In genomic region chr1:214719207-214719606, GRCh38 we compare ENCODE assay signal across 24 cellular contexts.
DNase-seq lines count a peak whose midpoint lies in the region; ATAC-seq and TF ChIP-seq lines count a peak whose summit lies in the region.
"Had no signal": no experiment of that assay in that cellular context is flagged by ENCODE, and none has a peak within 500 bp of the region (broad histone marks: within the 10 kb centered on the region; RNA-seq: fewer than 3 reads in every experiment).

No MANE protein-coding gene starts in this region.

- no peaks in the 10 kb centered on the region for H3K9me2 ChIP-seq in GM23338 (ENCODE audit: insufficient read depth)
- H3K9me2 ChIP-seq in Karpas-422 (replicated peaks; ENCODE audit: insufficient read depth, low read length), result no peaks in the 10 kb centered on the region
- H3K9me2 ChIP-seq in MM.1S (replicated peaks; ENCODE audit: insufficient read depth, low read length), result no peaks in the 10 kb centered on the region

- H3K4me3 ChIP-seq in GM23338 (no peak overlapping the region), Karpas-422 (ENCODE audit: low read length) (no peak overlapping the region), MM.1S (ENCODE audit: low read length) (no peak overlapping the region)
- H3K4me3 ChIP-seq: colonic mucosa, GM23248, K562, SK-N-MC, testis had no signal

- H3K4me2 ChIP-seq in GM23338 (no peak overlapping the region), Karpas-422 (ENCODE audit: low read depth, low read length, poor library complexity, severe bottlenecking) (peak overlapping the region; percentile 77), MM.1S (ENCODE audit: low read depth, low read length) (no peak overlapping the region)

- no peak overlapping the region for H3K27ac ChIP-seq in GM23338 (ENCODE audit: low read depth)
- H3K27ac ChIP-seq in Karpas-422 (ENCODE audit: low read length), result peak overlapping the region; percentile 99
- H3K27ac ChIP-seq in MM.1S (ENCODE audit: low read length), result no peak overlapping the region
- H3K27ac ChIP-seq: colonic mucosa, GM23248, SK-N-MC, testis, VCaP had no signal

- H3K27me3 Mint-ChIP-seq in GM23338 (ENCODE audit: insufficient read depth, low read depth, poor library complexity), result no peaks in the 10 kb centered on the region
- H3K27me3 Mint-ChIP-seq in natural killer cell treated with Interleukin-12 subunit alpha and Interleukin-12 subunit beta and Interleukin-15 and Interleukin-18, amount 100 ng/mL, for 72 hours, result peaks cover 0 to 7% of the 10 kb centered on the region in 2 donors

- H4K20me1 ChIP-seq in GM23338 (replicated peaks; ENCODE audit: insufficient read depth) (no peaks in the 10 kb centered on the region), Karpas-422 (ENCODE audit: insufficient read depth, low read depth, low read length) (no peaks in the 10 kb centered on the region), MM.1S (ENCODE audit: insufficient read depth, low read length) (no peaks in the 10 kb centered on the region)

- no peaks in the 10 kb centered on the region for H3K36me3 ChIP-seq in GM23338 (ENCODE audit: insufficient read depth)
- H3K36me3 ChIP-seq in Karpas-422 (ENCODE audit: insufficient read depth, low read length), result no peaks in the 10 kb centered on the region
- H3K36me3 ChIP-seq in MM.1S (replicated peaks; ENCODE audit: insufficient read depth, low read length), result no peaks in the 10 kb centered on the region
- H3K36me3 ChIP-seq: colonic mucosa had no signal

- peak; percentile 24 for DNase-seq in GM23338 (ENCODE audit: low spot score)
- DNase-seq in Karpas-422, result peak; percentile 85
- DNase-seq in astrocyte of the hippocampus (ENCODE audit: low read depth, low spot score), result peak; percentile 47
- peak; percentile 29 for DNase-seq in iPS-NIHi11 (ENCODE audit: low spot score)
- no peak for DNase-seq in NCI-H128 (lab: John Stamatoyannopoulos, UW; ENCODE audit: unreplicated experiment)
- no peak for DNase-seq in MM.1S
- DNase-seq in natural killer cell treated with Interleukin-12 subunit alpha and Interleukin-12 subunit beta and Interleukin-15 and Interleukin-18, amount 100 ng/mL, for 72 hours (ENCODE audit: low spot score), result no peak
- DNase-seq: activated CD4-positive, alpha-beta T cell treated with anti-CD3 and anti-CD28 coated beads, Interleukin-2, amount 50 U/mL, for 1 hour; colonic mucosa; glutamatergic neuron; mesendoderm; naive B cell; NCI-H2029 treated with DMSO at 0.1 percent for 48 hours; stimulated activated CD4-positive, alpha-beta T cell treated with anti-CD3 and anti-CD28 coated beads, Interleukin-2, amount 100 ng/mL, for 48 hours; stimulated activated naive B cell treated with anti-CD40 and anti-IgM and Interleukin-4, amounts not matched to agents 10 μg/mL and 1 μg/mL and 100 μg/mL, for 72 hours; testis had no signal

- H3F3A ChIP-seq in GM23338 (replicated peaks; ENCODE audit: low read depth) (no peaks in the 10 kb centered on the region), MM.1S (ENCODE audit: insufficient read depth, low read length) (no peaks in the 10 kb centered on the region)

- H3K27ac Mint-ChIP-seq in GM23338, result no peak overlapping the region
- no peak overlapping the region for H3K27ac Mint-ChIP-seq in natural killer cell treated with Interleukin-12 subunit alpha and Interleukin-12 subunit beta and Interleukin-15 and Interleukin-18, amount 100 ng/mL, for 72 hours
- H3K27ac Mint-ChIP-seq: activated naive CD8-positive, alpha-beta T cell; activated T-helper 17 cell treated with anti-CD3 and anti-CD28 coated beads, Interleukin-2, amount 50 U/mL, for 72 hours; brain; naive B cell; stimulated activated naive B cell treated with anti-CD40 and anti-IgM and Interleukin-4, amounts not matched to agents 10 μg/mL and 1 μg/mL and 100 μg/mL, for 72 hours had no signal

- no peak overlapping the region for H2AFZ ChIP-seq in GM23338
- H2AFZ ChIP-seq in Karpas-422 (ENCODE audit: low read length), result no peak overlapping the region
- no peak overlapping the region for H2AFZ ChIP-seq in MM.1S (ENCODE audit: low read length)
- H2AFZ ChIP-seq: GM23248 had no signal

- H3K27me3 ChIP-seq in GM23338 (ENCODE audit: insufficient read depth) (no peaks in the 10 kb centered on the region), Karpas-422 (ENCODE audit: low read length) (no peaks in the 10 kb centered on the region), MM.1S (replicated peaks; ENCODE audit: insufficient read depth, low read length) (no peaks in the 10 kb centered on the region)
- H3K27me3 ChIP-seq: colonic mucosa, testis had no signal

- peak overlapping the region; percentile 67 for H3K9ac ChIP-seq in Karpas-422 (ENCODE audit: low read length)
- no peak overlapping the region for H3K9ac ChIP-seq in MM.1S (ENCODE audit: low read length)
- H3K9ac ChIP-seq: GM23248 had no signal

- H3K79me2 ChIP-seq in GM23338 (replicated peaks; ENCODE audit: insufficient read depth), result no peaks in the 10 kb centered on the region
- H3K79me2 ChIP-seq in Karpas-422 (ENCODE audit: low read length), result no peaks in the 10 kb centered on the region
- no peaks in the 10 kb centered on the region for H3K79me2 ChIP-seq in MM.1S (ENCODE audit: low read length)

- H3K4me3 Mint-ChIP-seq in GM23338, result no peak overlapping the region
- no peak overlapping the region for H3K4me3 Mint-ChIP-seq in natural killer cell treated with Interleukin-12 subunit alpha and Interleukin-12 subunit beta and Interleukin-15 and Interleukin-18, amount 100 ng/mL, for 72 hours
- H3K4me3 Mint-ChIP-seq: activated naive CD8-positive, alpha-beta T cell; activated T-helper 17 cell treated with anti-CD3 and anti-CD28 coated beads, Interleukin-2, amount 50 U/mL, for 72 hours; brain; naive B cell; stimulated activated naive B cell treated with anti-CD40 and anti-IgM and Interleukin-4, amounts not matched to agents 10 μg/mL and 1 μg/mL and 100 μg/mL, for 72 hours had no signal

- no peaks in the 10 kb centered on the region for H3K4me1 Mint-ChIP-seq in GM23338
- H3K4me1 Mint-ChIP-seq in natural killer cell treated with Interleukin-12 subunit alpha and Interleukin-12 subunit beta and Interleukin-15 and Interleukin-18, amount 100 ng/mL, for 72 hours (ENCODE audit: low read depth in 2 of 2), result no peaks in the 10 kb centered on the region
- H3K4me1 Mint-ChIP-seq: activated T-helper 17 cell treated with anti-CD3 and anti-CD28 coated beads, Interleukin-2, amount 50 U/mL, for 72 hours; naive B cell; stimulated activated naive B cell treated with anti-CD40 and anti-IgM and Interleukin-4, amounts not matched to agents 10 μg/mL and 1 μg/mL and 100 μg/mL, for 72 hours had no signal

- TF ChIP-seq CTCF in GM23338 (conservative IDR thresholded peaks at IDR 0.05; ENCODE audit: low read depth in 2 of 2) (peak in 1 of 2 experiments; percentile 44; a peak in 2 of 4 replicates), MM.1S (IDR thresholded peaks at IDR 0.05; ENCODE audit: low read length) (no peak)

- H3K9me3 ChIP-seq in Karpas-422 (ENCODE audit: low read length) (no peaks in the 10 kb centered on the region), MM.1S (replicated peaks; ENCODE audit: insufficient read depth, low read length) (no peaks in the 10 kb centered on the region)
- H3K9me3 ChIP-seq: colonic mucosa, testis had no signal

- ATAC-seq in GM23338, result peak; percentile 64
- ATAC-seq in natural killer cell treated with Interleukin-12 subunit alpha and Interleukin-12 subunit beta and Interleukin-15 and Interleukin-18, amount 100 ng/mL, for 72 hours, result no peak
- ATAC-seq: activated T-helper 17 cell treated with anti-CD3 and anti-CD28 coated beads, Interleukin-2, amount 50 U/mL, for 72 hours; K562; left lobe of liver; stimulated activated naive B cell treated with anti-CD40 and anti-IgM and Interleukin-4, amounts not matched to agents 10 μg/mL and 1 μg/mL and 100 μg/mL, for 72 hours had no signal

- H3K4me1 ChIP-seq in GM23338 (ENCODE audit: insufficient read depth), result no peaks in the 10 kb centered on the region
- peaks cover 84% of the 10 kb centered on the region for H3K4me1 ChIP-seq in Karpas-422 (ENCODE audit: low read length)
- H3K4me1 ChIP-seq in MM.1S (ENCODE audit: low read length), result no peaks in the 10 kb centered on the region
- H3K4me1 ChIP-seq: colonic mucosa, testis had no signal

- no peaks in the 10 kb centered on the region for H3K36me3 Mint-ChIP-seq in GM23338 (ENCODE audit: low read depth)
- peaks cover 10% of the 10 kb centered on the region for H3K36me3 Mint-ChIP-seq in natural killer cell treated with Interleukin-12 subunit alpha and Interleukin-12 subunit beta and Interleukin-15 and Interleukin-18, amount 100 ng/mL, for 72 hours
- H3K36me3 Mint-ChIP-seq: activated naive CD8-positive, alpha-beta T cell; brain; naive B cell; stimulated activated naive B cell treated with anti-CD40 and anti-IgM and Interleukin-4, amounts not matched to agents 10 μg/mL and 1 μg/mL and 100 μg/mL, for 72 hours had no signal

- H3K9me3 Mint-ChIP-seq in GM23338, result peaks cover 9% of the 10 kb centered on the region; the same call in 2 of the 3 replicates
- H3K9me3 Mint-ChIP-seq in natural killer cell treated with Interleukin-12 subunit alpha and Interleukin-12 subunit beta and Interleukin-15 and Interleukin-18, amount 100 ng/mL, for 72 hours, result peaks cover 20% of the 10 kb centered on the region
- H3K9me3 Mint-ChIP-seq: activated T-helper 17 cell treated with anti-CD3 and anti-CD28 coated beads, Interleukin-2, amount 50 U/mL, for 72 hours had no signal

TF ChIP-seq in GM23338, 12 proteins besides CTCF, POLR2A, EP300 and RAD21 (continues in another document):
- TF ChIP-seq CREB1 (CRISPR knock-in tag; IDR thresholded peaks at IDR 0.05; ENCODE audit: low read depth) (no peak), ZNF114 (CRISPR knock-in tag; IDR thresholded peaks at IDR 0.05) (no peak)

Comparison
In these comparisons a context has a peak if more than half of its experiments do, and no peak if none do; other contexts are left out.
1. DNase-seq: peak in GM23338 (single experiment), Karpas-422 (single experiment), astrocyte of the hippocampus (single experiment) and iPS-NIHi11 (single experiment); none in NCI-H128 (single experiment), MM.1S (single experiment) and natural killer cell treated with Interleukin-12 subunit alpha and Interleukin-12 subunit beta and Interleukin-15 and Interleukin-18, amount 100 ng/mL, for 72 hours (single experiment).